16 cellular contexts compared by ENCODE assay signal in genomic region chr12:26786491-26787124, GRCh38. TPM values are rescaled to one million over a fixed set of nuclear protein-coding genes. Genes with fewer than 3 reads are reported as not detected.
DNase-seq lines count a peak whose midpoint lies in the region; ATAC-seq and TF ChIP-seq lines count a peak whose summit lies in the region.
"Had no signal": no experiment of that assay in that cellular context is flagged by ENCODE, and none has a peak within 500 bp of the region (broad histone marks: within the 10 kb centered on the region; RNA-seq: fewer than 3 reads in every experiment).

No MANE protein-coding gene starts in this region.

- intact Hi-C loops in lower lobe of right lung (cut with DNase I): no loop called here

- no peak for ATAC-seq in SK-N-SH treated with all-trans-retinoic acid at 6 μM for 48 hours
- ATAC-seq in lower lobe of right lung: no peak
- ATAC-seq in thoracic aorta (ENCODE audit: insufficient number of reproducible peaks, low FRiP score, low read depth): no peak
- no peak for ATAC-seq in HG03039 (IDR thresholded peaks at IDR 0.05; ENCODE audit: unreplicated experiment)

- TF ChIP-seq CTCF in SK-N-SH (IDR thresholded peaks at IDR 0.05) (no peak), endothelial cell (IDR thresholded peaks at IDR 0.05; ENCODE audit: unreplicated experiment) (no peak), lower lobe of right lung (IDR thresholded peaks at IDR 0.05) (no peak), thoracic aorta (IDR thresholded peaks at IDR 0.05) (no peak), GM10248 (IDR thresholded peaks at IDR 0.05; ENCODE audit: control extremely low read depth, extremely low read depth, low read depth, missing control alignments) (no peak)

- H3K4me3 ChIP-seq in SK-N-SH (ENCODE audit: low read depth in 2 of 2, low read length in 1 of 2) (peak overlapping the region in 1 of 2 experiments; percentile 10; a peak in 1 of 4 replicates), lower lobe of right lung (no peak overlapping the region), thoracic aorta (peak overlapping the region; percentile 10)
- H3K4me3 ChIP-seq: cardiac muscle cell had no signal

- H3K9me3 Mint-ChIP-seq in endothelial cell (ENCODE audit: unreplicated experiment): peaks cover 6% of the 10 kb centered on the region
- H3K9me3 Mint-ChIP-seq: activated T-helper 2 cell treated with anti-CD3 and anti-CD28 coated beads, Interferon-gamma antibody, Interleukin-2, Interleukin-4, amounts not matched to agents 10 μg/mL and 5 μg/mL and 100 μg/mL, durations not matched to agents 14 hours and 24 hours and 36 hours had no signal

- no peaks in the 10 kb centered on the region for H4K20me1 ChIP-seq in SK-N-SH (ENCODE audit: insufficient read depth)

- peak overlapping the region; percentile 53 for H3K4me2 ChIP-seq in SK-N-SH

- H3K4me3 Mint-ChIP-seq in endothelial cell (ENCODE audit: unreplicated experiment): peak overlapping the region; percentile 33

- TF ChIP-seq RAD21 in SK-N-SH (IDR thresholded peaks at IDR 0.05; ENCODE audit: low read length): no peak

- peak overlapping the region; percentile 32 for H3K27ac Mint-ChIP-seq in endothelial cell (ENCODE audit: unreplicated experiment)
- H3K27ac Mint-ChIP-seq: activated T-helper 2 cell treated with anti-CD3 and anti-CD28 coated beads, Interferon-gamma antibody, Interleukin-2, Interleukin-4, amounts not matched to agents 10 μg/mL and 5 μg/mL and 100 μg/mL, durations not matched to agents 14 hours and 24 hours and 36 hours had no signal

- H3K27me3 ChIP-seq in SK-N-SH (ENCODE audit: insufficient read depth): no peaks in the 10 kb centered on the region
- no peaks in the 10 kb centered on the region for H3K27me3 ChIP-seq in lower lobe of right lung (ENCODE audit: low read depth)
- no peaks in the 10 kb centered on the region for H3K27me3 ChIP-seq in thoracic aorta (replicated peaks; ENCODE audit: insufficient read depth)
- H3K27me3 ChIP-seq: cardiac muscle cell had no signal

- H3K27ac ChIP-seq in SK-N-SH (ENCODE audit: low read depth in 2 of 2, low read length in 1 of 2) (peak overlapping the region; percentile 86 to 93), lower lobe of right lung (peak overlapping the region; percentile 16), thoracic aorta (peak overlapping the region; percentile 77 to 86)
- H3K27ac ChIP-seq: cardiac muscle cell had no signal

- 67% methylated on average over 5 of the region's 5 CpGs for WGBS in SK-N-SH (ENCODE audit: low lambda C conversion rate)

- H3K36me3 Mint-ChIP-seq in endothelial cell (ENCODE audit: low read depth, unreplicated experiment): peaks cover 33% of the 10 kb centered on the region

- H3K9me3 ChIP-seq in SK-N-SH (no peaks in the 10 kb centered on the region), lower lobe of right lung (no peaks in the 10 kb centered on the region), thoracic aorta (no peaks in the 10 kb centered on the region)

- CTCF ChIA-PET in SK-N-SH (lab: Yijun Ruan, JAX): interaction anchor here (0.7 to 1.3 kb wide), 3 partner anchors 13 to 46 kb away, joined by 3 to 4 read pairs (median 3); partner anchors contain the start of gene ITPR2
- CTCF ChIA-PET in GM10248 (lab: Yijun Ruan, JAX): interaction anchor here (0.9 to 1.1 kb wide), 4 partner anchors 11 to 98 kb away, joined by 3 to 4 read pairs (median 3); no protein-coding TSS in a partner anchor

- peaks cover 30% of the 10 kb centered on the region for H3F3A ChIP-seq in SK-N-SH (replicated peaks; ENCODE audit: insufficient read depth)

- no peaks in the 10 kb centered on the region for H3K79me2 ChIP-seq in SK-N-SH (ENCODE audit: insufficient read depth)

- peak overlapping the region; percentile 0; the same call in 1 of the 2 replicates for H2AFZ ChIP-seq in SK-N-SH (ENCODE audit: low read depth)

- no peak for TF ChIP-seq EP300 in SK-N-SH (IDR thresholded peaks at IDR 0.05; ENCODE audit: borderline replicate concordance in 1 of 2, low read depth in 1 of 2, low read length in 1 of 2)

- POLR2A ChIA-PET in SK-N-SH (lab: Yijun Ruan, JAX) (interaction anchor here (0.7 to 0.8 kb wide), 2 partner anchors 9 to 1034 kb away, joined by 3 to 4 read pairs; no protein-coding TSS in a partner anchor), GM10248 (lab: Yijun Ruan, JAX) (no interaction called here)

- DNase-seq in SK-N-SH (no peak), endothelial cell (ENCODE audit: low spot score) (no peak), lower lobe of right lung (no peak), thoracic aorta (ENCODE audit: low spot score) (no peak), GM10248 (ENCODE audit: extremely low spot score) (no peak), SIG-M5 (lab: John Stamatoyannopoulos, UW) (no peak)
- DNase-seq: activated CD4-positive, alpha-beta T cell treated with anti-CD3 and anti-CD28 coated beads, Interleukin-2, amount 50 U/mL, for 48 hours; H7; midbrain; NCI-H187 treated with DMSO at 0.1 percent for 48 hours; NCI-H748 treated with DMSO at 0.1 percent for 48 hours; stimulated activated CD4-positive, alpha-beta T cell treated with anti-CD3 and anti-CD28 coated beads, Interleukin-4, amount 100 ng/mL, for 1 hour had no signal

- H3K4me1 ChIP-seq in SK-N-SH (ENCODE audit: control insufficient read depth in 1 of 2, insufficient read depth in 2 of 2, low read depth in 1 of 2, low read length in 1 of 2) (peaks cover 15 to 26% of the 10 kb centered on the region in 2 experiments), lower lobe of right lung (peaks cover 51% of the 10 kb centered on the region), thoracic aorta (ENCODE audit: control insufficient read depth in 1 of 2, low read depth in 2 of 2) (peaks cover 20 to 26% of the 10 kb centered on the region in 2 donors)

- peaks cover 0 to under 1% of the 10 kb centered on the region in 2 experiments for H3K36me3 ChIP-seq in SK-N-SH (replicated peaks in 1 of 2; ENCODE audit: control insufficient read depth in 1 of 2, insufficient read depth in 2 of 2, low read length in 1 of 2)
- no peaks in the 10 kb centered on the region for H3K36me3 ChIP-seq in lower lobe of right lung
- H3K36me3 ChIP-seq in thoracic aorta: no peaks in the 10 kb centered on the region
- H3K36me3 ChIP-seq: cardiac muscle cell had no signal

- peaks cover 28% of the 10 kb centered on the region for H3K4me1 Mint-ChIP-seq in endothelial cell (ENCODE audit: unreplicated experiment)

- peak overlapping the region; percentile 12; the same call in 1 of the 2 replicates for H3K9ac ChIP-seq in SK-N-SH

- no peaks in the 10 kb centered on the region for H3K27me3 Mint-ChIP-seq in endothelial cell (ENCODE audit: unreplicated experiment)

- H3K9me2 ChIP-seq in SK-N-SH: no peaks in the 10 kb centered on the region

TF ChIP-seq in SK-N-SH, 30 proteins besides CTCF, POLR2A, EP300 and RAD21:
- TF ChIP-seq MXI1 (IDR thresholded peaks at IDR 0.05; ENCODE audit: low read depth, low read length): no peak

TF ChIP-seq in SK-N-SH treated with all-trans-retinoic acid at 6 μM for 48 hours, 23 proteins besides CTCF, POLR2A, EP300 and RAD21 (continues in another document):
- no peak for TF ChIP-seq PATZ1 (CRISPR knock-in tag; IDR thresholded peaks at IDR 0.05; ENCODE audit: borderline replicate concordance)
- no peak for TF ChIP-seq CSDC2 (CRISPR knock-in tag; IDR thresholded peaks at IDR 0.05)
- TF ChIP-seq PPARA (CRISPR knock-in tag; IDR thresholded peaks at IDR 0.05; ENCODE audit: borderline replicate concordance): no peak
- TF ChIP-seq CREB5 (CRISPR knock-in tag; IDR thresholded peaks at IDR 0.05; ENCODE audit: low read depth): no peak
- no peak for TF ChIP-seq CSRNP3 (CRISPR knock-in tag; IDR thresholded peaks at IDR 0.05)
- TF ChIP-seq ZC3H10 (CRISPR knock-in tag; IDR thresholded peaks at IDR 0.05): no peak
- no peak for TF ChIP-seq GLIS3 (CRISPR knock-in tag; IDR thresholded peaks at IDR 0.05)

RNA-seq across cellular contexts. Expression of gene ITPR2, which starts 46.4 kb away (rescaled TPM):
- 2.3 and 3.0 TPM in 2 replicates for polyA plus RNA-seq in SK-N-SH (2012; rRNA removed)
- polyA plus RNA-seq in SK-N-SH (2012; cell fraction: cytosol; rRNA removed): 2.8 and 3.8 TPM in 2 replicates
- 1.4 and 2.9 TPM in 2 replicates for polyA plus RNA-seq in SK-N-SH (2012; cell fraction: nucleus; rRNA removed)
- total RNA-seq in endothelial cell (ENCODE audit: unreplicated experiment) (33.8 TPM), lower lobe of right lung (64.0 TPM), thoracic aorta (10 to 100 TPM; 28.3 to 86.3 TPM)

Comparison
In these comparisons a context has a peak if more than half of its experiments do, and no peak if none do; other contexts are left out.
1. H3K27ac ChIP-seq: peak in every context shown above with its lines; median percentile 90 in SK-N-SH; 82 in thoracic aorta; 16 in lower lobe of right lung.